In the genomic region with DNA sequence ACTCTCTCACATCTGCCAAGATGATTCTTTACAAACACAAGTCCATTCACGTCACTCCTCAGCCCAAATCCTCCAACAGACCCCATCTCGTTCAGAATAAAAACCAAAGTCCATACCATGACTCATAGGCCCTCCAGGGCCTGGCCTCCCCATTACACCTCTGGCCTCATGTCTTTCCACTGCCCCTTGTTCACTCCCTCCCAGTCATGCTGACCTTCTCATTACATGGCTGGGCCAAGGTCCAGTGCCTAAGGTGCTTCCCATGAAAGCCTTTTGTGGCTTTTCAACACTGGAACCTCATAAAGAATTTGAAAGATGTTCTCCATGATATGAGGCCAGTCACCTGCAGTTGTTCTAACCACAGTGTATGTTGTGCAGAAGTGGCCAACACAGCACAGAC, we compare ENCODE assay signal across 18 cellular contexts. TPM values are rescaled to one million over a fixed set of nuclear protein-coding genes. Genes with fewer than 3 reads are reported as not detected.
DNase-seq lines count a peak whose midpoint lies in the region; TF ChIP-seq lines count a peak whose summit lies in the region.
"Had no signal": no experiment of that assay in that cellular context is flagged by ENCODE, and none has a peak within 500 bp of the region (broad histone marks: within the 10 kb centered on the region; RNA-seq: fewer than 3 reads in every experiment).

No MANE protein-coding gene starts in this region.

- H3K4me1 ChIP-seq in mammary epithelial cell (ENCODE audit: insufficient read depth, low read length) (peaks cover 27% of the 10 kb centered on the region), sigmoid colon (peaks cover 0 to 73% (median 61%) of the 10 kb centered on the region in 4 donors)

- H2AFZ ChIP-seq in mammary epithelial cell (ENCODE audit: low read depth, low read length): no peak overlapping the region
- H2AFZ ChIP-seq: PC-9 had no signal

- H3K4me2 ChIP-seq in mammary epithelial cell (ENCODE audit: insufficient read depth, low read depth, low read length): no peak overlapping the region
- H3K4me2 ChIP-seq: PC-9 had no signal

- no peaks in the 10 kb centered on the region for H4K20me1 ChIP-seq in mammary epithelial cell (ENCODE audit: insufficient read depth, low read length)

- WGBS in mammary epithelial cell (ENCODE audit: low coverage, missing lambda C conversion rate): 41% methylated on average over 2 of the region's 2 CpGs
- WGBS in sigmoid colon, 2 donors: 86 to 89% methylated on average over 2 of the region's 2 CpGs

- peaks cover 8% of the 10 kb centered on the region for H3K36me3 ChIP-seq in MG63
- no peaks in the 10 kb centered on the region for H3K36me3 ChIP-seq in mammary epithelial cell (ENCODE audit: insufficient read depth, low read length)
- H3K36me3 ChIP-seq in sigmoid colon: no peaks in the 10 kb centered on the region

- TF ChIP-seq POLR2A in sigmoid colon (IDR thresholded peaks at IDR 0.05): no peak

- H3K27me3 ChIP-seq in MG63: no peaks in the 10 kb centered on the region
- no peaks in the 10 kb centered on the region for H3K27me3 ChIP-seq in mammary epithelial cell (ENCODE audit: insufficient read depth, low read length)
- no peaks in the 10 kb centered on the region for H3K27me3 ChIP-seq in sigmoid colon

- no peaks in the 10 kb centered on the region for H3K9me3 ChIP-seq in MG63
- H3K9me3 ChIP-seq in mammary epithelial cell (replicated peaks; ENCODE audit: insufficient read depth, low read length): no peaks in the 10 kb centered on the region
- no peaks in the 10 kb centered on the region for H3K9me3 ChIP-seq in sigmoid colon

- no TSS peak for BruUV-seq in mammary epithelial cell (replicated peaks; lab: Mats Ljungman, UMichigan)

- no peak for TF ChIP-seq CTCF in mammary epithelial cell (conservative IDR thresholded peaks at IDR 0.05 in 1 of 2, IDR thresholded peaks at IDR 0.05 in 1 of 2; ENCODE audit: extremely low read depth in 1 of 2, insufficient read depth in 1 of 2, low read depth in 1 of 2, low read length in 2 of 2)
- no peak for TF ChIP-seq CTCF in sigmoid colon (IDR thresholded peaks at IDR 0.05)

- CTCF ChIA-PET in mammary epithelial cell (lab: Charles Lee; ENCODE audit: low non-redundant PET): no interaction called here

- intact Hi-C loops in mammary epithelial cell (cut with micrococcal nuclease): no loop called here
- intact Hi-C loops in sigmoid colon (cut with DNase I): loop anchor here (5.0 kb wide), 2 partner anchors 198 to 248 kb away; no protein-coding TSS in a partner anchor

- in situ Hi-C loops in mammary epithelial cell (cut with MboI; ENCODE audit: low sequenced_read_pairs in 2 of 2): loop anchor here in 1 of 2 donors (25.0 kb wide), 1 partner anchor 363 kb away; no protein-coding TSS in a partner anchor

- H3K9ac ChIP-seq in mammary epithelial cell (ENCODE audit: insufficient read depth, low read length): no peak overlapping the region

- no peak for TF ChIP-seq EP300 in sigmoid colon (IDR thresholded peaks at IDR 0.05)

- DNase-seq in ELR (ENCODE audit: low read depth): peak; percentile 72
- DNase-seq in MG63: peak; percentile 13
- DNase-seq in mammary epithelial cell: peak; percentile 39
- DNase-seq in sigmoid colon: no peak
- no peak for DNase-seq in activated effector memory CD4-positive, alpha-beta T cell treated with anti-CD3 and anti-CD28 coated beads, Interleukin-2, amount 50 U/mL, for 16 hours
- DNase-seq in Ammon's horn (ENCODE audit: low spot score): no peak
- no peak for DNase-seq in inferior parietal cortex (ENCODE audit: extremely low spot score)
- DNase-seq in activated naive CD4-positive, alpha-beta T cell (lab: John Stamatoyannopoulos, UW): no peak
- DNase-seq: ACHN, COR-L47, H9, KG1, NCI-H1092, NCI-H1694, NCI-H510A treated with DMSO at 0.1 percent for 48 hours, NCI-H82, PC-9 had no signal

- no peak overlapping the region for H3K4me3 ChIP-seq in MG63
- no peak overlapping the region for H3K4me3 ChIP-seq in mammary epithelial cell (replicated peaks in 1 of 3; ENCODE audit: insufficient read depth in 1 of 3, low read depth in 2 of 3, low read length in 3 of 3)
- no peak overlapping the region for H3K4me3 ChIP-seq in sigmoid colon
- H3K4me3 ChIP-seq: PC-9 had no signal

- H3K79me2 ChIP-seq in mammary epithelial cell (ENCODE audit: insufficient read depth, low read length): no peaks in the 10 kb centered on the region

- dilution Hi-C loops in mammary epithelial cell (cut with HindIII; ENCODE audit: low sequenced_read_pairs): loop anchor here (5.0 kb wide), 1 partner anchor 43 kb away; the partner anchor contains the start of gene NEK10

- no peak overlapping the region for H3K27ac ChIP-seq in mammary epithelial cell (ENCODE audit: insufficient read depth, low read depth, low read length)
- peak overlapping the region in 3 of 4 donors; percentile 73 to 82 (median 82) for H3K27ac ChIP-seq in sigmoid colon
- H3K27ac ChIP-seq: HL-60, PC-9 had no signal

RNA-seq across cellular contexts. Expression of gene NEK10, which starts 44.5 kb away (rescaled TPM):
- 4.1 and 4.7 TPM in 2 replicates for total RNA-seq in MG63 (2014; rRNA removed; shearing (Covaris generic); ENCODE audit: low replicate concordance)
- total RNA-seq in mammary epithelial cell (1 to 10 TPM; 2.7 to 5.1 TPM), sigmoid colon (10 to 100 TPM in 3 of 4 donors, 1 to 10 TPM in 1; 7.2 to 20.3 (median 14.0) TPM)
- polyA plus RNA-seq in mammary epithelial cell (0.62 TPM), sigmoid colon (under 1 TPM in 1 of 3 donors, not detected in 2; 0.44 TPM)
- polyA minus RNA-seq in mammary epithelial cell: 0.78 TPM

Comparison
In these comparisons a context has a peak if more than half of its experiments do, and no peak if none do; other contexts are left out.
1. DNase-seq: peak in ELR (single experiment), MG63 (single experiment) and mammary epithelial cell (single experiment); none in sigmoid colon (single experiment), activated effector memory CD4-positive, alpha-beta T cell treated with anti-CD3 and anti-CD28 coated beads, Interleukin-2, amount 50 U/mL, for 16 hours (single experiment), Ammon's horn (single experiment), inferior parietal cortex (single experiment) and activated naive CD4-positive, alpha-beta T cell (0 of 4).